Comparison of ENCODE assay signal across 24 cellular contexts in genomic region chr14:98724734-98725133, GRCh38.
"Had no signal": no experiment of that assay in that cellular context is flagged by ENCODE, and none has a peak within 500 bp of the region (broad histone marks: within the 10 kb centered on the region; RNA-seq: fewer than 3 reads in every experiment).

No MANE protein-coding gene starts in this region.

- H3K4me1 Mint-ChIP-seq: natural killer cell had no signal

- H3K36me3 Mint-ChIP-seq: natural killer cell had no signal

- H3K9me3 Mint-ChIP-seq: activated T-cell treated with anti-CD3 and anti-CD28 coated beads, Interleukin-2, amount 50 U/mL, for 4 hours; activated T-helper 2 cell treated with anti-CD3 and anti-CD28 coated beads, Interferon-gamma antibody, Interleukin-2, Interleukin-4, amounts not matched to agents 10 μg/mL and 5 μg/mL and 100 μg/mL, durations not matched to agents 14 hours and 24 hours and 36 hours; natural killer cell had no signal

- H3K36me3 ChIP-seq: gastroesophageal sphincter, ovary, prostate gland, right atrium auricular region, thyroid gland had no signal

- ATAC-seq: activated T-cell treated with anti-CD3 and anti-CD28 coated beads, Interleukin-2, amount 50 U/mL, for 4 hours; gastroesophageal sphincter; left lobe of liver; natural killer cell; stimulated activated naive CD8-positive, alpha-beta T cell treated with anti-CD3 and anti-CD28 coated beads, Interleukin-15, Interleukin-2, amounts not matched to agents 100 U/mL and 50 U/mL, for 24 hours had no signal

- DNase-seq: activated CD4-positive, alpha-beta T cell treated with anti-CD3 and anti-CD28 coated beads, Interleukin-2, amount 50 U/mL, for 4 hours; activated CD8-positive, alpha-beta memory T cell treated with anti-CD3 and anti-CD28 coated beads for 24 hours; activated CD8-positive, alpha-beta memory T cell treated with anti-CD3 and anti-CD28 coated beads, Interleukin-2, amount 50 U/mL, for 4 hours; activated naive CD4-positive, alpha-beta T cell treated with Interleukin-2 at 50 U/mL for 16 hours; activated T-cell treated with anti-CD3 and anti-CD28 coated beads, Interleukin-2, amount 50 U/mL, for 4 hours; amygdala; cerebellar nuclear complex; head of caudate nucleus; natural killer cell; ovary; stimulated activated CD4-positive, alpha-beta T cell treated with anti-CD3 and anti-CD28 coated beads, Interleukin-12 subunit alpha, Interleukin-12 subunit beta, amount 100 ng/mL, for 4 hours; stimulated activated CD4-positive, alpha-beta T cell treated with anti-CD3 and anti-CD28 coated beads, Interleukin-4, amount 100 ng/mL, for 4 hours; stimulated activated naive CD8-positive, alpha-beta T cell treated with anti-CD3 and anti-CD28 coated beads, Interleukin-15, Interleukin-2, amounts not matched to agents 100 U/mL and 50 U/mL, for 24 hours; T-helper 1 cell; T-helper 9 cell; thyroid gland had no signal

- H3K4me3 ChIP-seq: coronary artery, gastroesophageal sphincter, lung, ovary, prostate gland, right atrium auricular region, thyroid gland had no signal

- H3K27ac Mint-ChIP-seq: activated T-helper 2 cell treated with anti-CD3 and anti-CD28 coated beads, Interferon-gamma antibody, Interleukin-2, Interleukin-4, amounts not matched to agents 10 μg/mL and 5 μg/mL and 100 μg/mL, durations not matched to agents 14 hours and 24 hours and 36 hours; natural killer cell had no signal

- H3K4me1 ChIP-seq: gastroesophageal sphincter, prostate gland, right atrium auricular region, thyroid gland had no signal

- H3K27me3 ChIP-seq: ovary, right atrium auricular region, thyroid gland had no signal

- H3K9me3 ChIP-seq: gastroesophageal sphincter, ovary, prostate gland, right atrium auricular region, thyroid gland had no signal

- H3K27ac ChIP-seq: coronary artery, epithelial cell of prostate, gastroesophageal sphincter, ovary, prostate gland, right atrium auricular region, thyroid gland had no signal

- H3K4me3 Mint-ChIP-seq: activated T-cell treated with anti-CD3 and anti-CD28 coated beads, Interleukin-2, amount 50 U/mL, for 4 hours; natural killer cell had no signal
